23 cellular contexts compared by ENCODE assay signal in the genomic region with DNA sequence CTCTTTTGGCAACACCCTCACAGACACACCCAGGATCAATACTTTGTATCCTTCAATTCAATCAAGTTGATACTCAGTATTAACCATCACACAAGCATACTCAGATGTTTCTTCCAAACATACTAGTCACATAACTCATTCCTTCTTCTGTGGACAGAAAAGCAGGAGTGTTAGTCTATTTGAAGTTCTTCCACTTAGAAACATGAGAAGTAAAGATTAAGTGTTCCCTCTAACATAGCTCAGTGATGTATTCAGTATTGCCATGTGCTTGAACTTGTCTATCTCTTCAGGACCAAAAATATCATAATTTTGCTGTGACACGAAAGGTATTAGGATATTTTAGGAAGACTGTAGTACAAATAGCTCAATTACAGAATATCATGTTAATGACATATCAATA.
"Had no signal": no experiment of that assay in that cellular context is flagged by ENCODE, and none has a peak within 500 bp of the region (broad histone marks: within the 10 kb centered on the region; RNA-seq: fewer than 3 reads in every experiment).

No MANE protein-coding gene starts in this region.

- H3K4me3 Mint-ChIP-seq: IgD-negative memory B cell had no signal

- DNase-seq: Kasumi-1, MM.1S, NCI-H1092 treated with DMSO at 0.1 percent for 48 hours, NCI-H1436, NCI-H187, NCI-H2029, NCI-H2081 treated with DMSO at 0.1 percent for 48 hours, NCI-H2171, NCI-H226, NCI-H446, NCI-H510A, NCI-H524 treated with DMSO at 0.1 percent for 48 hours, NCI-H69, NCI-H774, PC-3, SHP77 treated with DMSO at 0.1 percent for 48 hours, SJCRH30 had no signal

- ATAC-seq: K562, Panc1, PC-3, Right ventricle myocardium inferior, SK-N-SH treated with all-trans-retinoic acid at 6 μM for 48 hours had no signal

- H3K4me1 ChIP-seq: SJCRH30 had no signal

- H3K27me3 ChIP-seq: SJCRH30 had no signal

- H3K9me3 ChIP-seq: SJCRH30 had no signal

- H3K4me3 ChIP-seq: K562, SJCRH30 had no signal

- H3K27ac ChIP-seq: KMS-11, SJCRH30 had no signal

- H3K36me3 ChIP-seq: SJCRH30 had no signal

- H3K27me3 Mint-ChIP-seq: IgD-negative memory B cell had no signal

- H3K27ac Mint-ChIP-seq: IgD-negative memory B cell had no signal
